Comparison of ENCODE assay signal across 14 cellular contexts in genomic region chr10:100569687-100570517, GRCh38. TPM values are rescaled to one million over a fixed set of nuclear protein-coding genes. Genes with fewer than 3 reads are reported as not detected.
DNase-seq lines count a peak whose midpoint lies in the region; ATAC-seq and TF ChIP-seq lines count a peak whose summit lies in the region.
"Had no signal": no experiment of that assay in that cellular context is flagged by ENCODE, and none has a peak within 500 bp of the region (broad histone marks: within the 10 kb centered on the region; RNA-seq: fewer than 3 reads in every experiment).

No MANE protein-coding gene starts in this region.

- no peak overlapping the region for H3K27ac ChIP-seq in A673 (ENCODE audit: low read depth, low read length, poor library complexity, severe bottlenecking)
- peak overlapping the region; percentile 24; the same call in 1 of the 2 replicates for H3K27ac ChIP-seq in HCT116 (ENCODE audit: low read depth, low read length)
- H3K27ac ChIP-seq in body of pancreas: no peak overlapping the region

- H3K4me1 ChIP-seq in A673 (ENCODE audit: insufficient read depth, low read length, poor library complexity, severe bottlenecking) (no peaks in the 10 kb centered on the region), HCT116 (ENCODE audit: control insufficient read depth in 1 of 2, insufficient read depth in 2 of 2, low read length in 2 of 2) (peaks cover 0 to 13% of the 10 kb centered on the region in 2 experiments; a peak in 2 of 4 replicates), body of pancreas (no peaks in the 10 kb centered on the region)

- RAD21 ChIA-PET in HCT116 (lab: Charles Lee; ENCODE audit: low non-redundant PET in 1 of 2, low total read pairs in 2 of 2, uncharacterized antibody in 2 of 2, unreplicated experiment in 2 of 2): interaction anchor here (0.6 to 1.9 kb wide), 5 partner anchors 68 to 309 kb away, joined by 3 to 10 read pairs (median 3); no protein-coding TSS in a partner anchor

- peak; percentile 41 for TF ChIP-seq CTCF in A673 (conservative IDR thresholded peaks at IDR 0.05; ENCODE audit: low read depth, low read length)
- TF ChIP-seq CTCF in HCT116 (IDR thresholded peaks at IDR 0.05 in 2 of 3, conservative IDR thresholded peaks at IDR 0.05 in 1 of 3; ENCODE audit: borderline replicate concordance in 1 of 3, insufficient read depth in 1 of 3, low read depth in 2 of 3, low read length in 2 of 3): peak; percentile 86 to 96 (median 95)
- peak in 4 of 7 experiments; percentile 29 to 39 (median 35) for TF ChIP-seq CTCF in body of pancreas (IDR thresholded peaks at IDR 0.05)
- TF ChIP-seq CTCF in chondrocyte (IDR thresholded peaks at IDR 0.05): no peak

- peak; percentile 52 for TF ChIP-seq RAD21 in HCT116 (IDR thresholded peaks at IDR 0.05; ENCODE audit: low read depth)

- no peaks in the 10 kb centered on the region for H3K79me2 ChIP-seq in HCT116 (ENCODE audit: insufficient read depth, low read length)

- no peaks in the 10 kb centered on the region for H3K4me1 Mint-ChIP-seq in chondrocyte (ENCODE audit: low read depth)
- H3K4me1 Mint-ChIP-seq: central memory CD8-positive, alpha-beta T cell had no signal

- no peaks in the 10 kb centered on the region for H4K20me1 ChIP-seq in HCT116 (ENCODE audit: insufficient read depth)

- H2AFZ ChIP-seq in HCT116 (ENCODE audit: low read depth, low read length, poor library complexity, severe bottlenecking): peak overlapping the region; percentile 17

- DNase-seq in A673 (ENCODE audit: low spot score) (no peak), HCT116 (ENCODE audit: low read depth, low spot score) (peak; percentile 37), body of pancreas (peak; percentile 16 to 45 (median 22)), left lobe of liver (ENCODE audit: low spot score) (peak; percentile 16), chondrocyte (ENCODE audit: low spot score) (no peak), HCEC 1CT (no peak)
- DNase-seq: activated T-cell treated with anti-CD3 and anti-CD28 coated beads, Interleukin-2, amount 50 U/mL, for 4 hours; CD4-positive, alpha-beta memory T cell; Karpas-422; naive B cell; stimulated activated CD4-positive, alpha-beta T cell treated with anti-CD3 and anti-CD28 coated beads, Interleukin-2, amount 100 ng/mL, for 24 hours had no signal

- no peaks in the 10 kb centered on the region for H3K36me3 Mint-ChIP-seq in chondrocyte (ENCODE audit: low read depth)
- H3K36me3 Mint-ChIP-seq: CD4-positive, alpha-beta memory T cell had no signal

- CTCF ChIA-PET in A673 (lab: Charles Lee): interaction anchor here (0.6 kb wide), 1 partner anchor 97 kb away, joined by 3 read pairs; no protein-coding TSS in a partner anchor
- CTCF ChIA-PET in HCT116 (lab: Charles Lee): interaction anchor here (0.8 to 10.7 kb wide), 21 partner anchors 8 to 428 kb away, joined by 3 to 182 read pairs (median 6); partner anchors contain the start of genes HIF1AN and PAX2

- no peaks in the 10 kb centered on the region for H3K9me3 ChIP-seq in A673 (ENCODE audit: low read depth, low read length, poor library complexity, severe bottlenecking)
- H3K9me3 ChIP-seq in HCT116 (ENCODE audit: control insufficient read depth in 1 of 2, insufficient read depth in 1 of 2, low read depth in 1 of 2, low read length in 2 of 2): no peaks in the 10 kb centered on the region
- no peaks in the 10 kb centered on the region for H3K9me3 ChIP-seq in body of pancreas

- peaks cover 34% of the 10 kb centered on the region for H3K27me3 ChIP-seq in A673 (replicated peaks; ENCODE audit: insufficient read depth, low read depth, low read length, poor library complexity)
- no peaks in the 10 kb centered on the region for H3K27me3 ChIP-seq in HCT116 (ENCODE audit: insufficient read depth, low read length)
- no peaks in the 10 kb centered on the region for H3K27me3 ChIP-seq in body of pancreas

- no peak overlapping the region for H3K4me3 ChIP-seq in A673 (ENCODE audit: low read depth, low read length, poor library complexity, severe bottlenecking)
- H3K4me3 ChIP-seq in HCT116 (replicated peaks in 1 of 2; ENCODE audit: low read depth in 1 of 2, low read length in 2 of 2): peak overlapping the region; percentile 71 to 76
- peak overlapping the region in 1 of 2 donors; percentile 21 for H3K4me3 ChIP-seq in body of pancreas

- no peaks in the 10 kb centered on the region for H3K36me3 ChIP-seq in A673 (ENCODE audit: insufficient read depth, low read length, poor library complexity, severe bottlenecking)
- H3K36me3 ChIP-seq in HCT116 (ENCODE audit: control insufficient read depth in 1 of 2, insufficient read depth in 2 of 2, low read length in 2 of 2): no peaks in the 10 kb centered on the region
- no peaks in the 10 kb centered on the region for H3K36me3 ChIP-seq in body of pancreas (replicated peaks in 1 of 2; ENCODE audit: insufficient read depth in 1 of 2, low read depth in 2 of 2)

- POLR2A ChIA-PET in A673 (lab: Charles Lee; ENCODE audit: low non-redundant PET): no interaction called here
- POLR2A ChIA-PET in HCT116 (lab: Charles Lee): interaction anchor here (0.6 to 1.6 kb wide), 5 partner anchors 34 to 400 kb away, joined by 3 to 6 read pairs (median 6); partner anchors contain the start of genes HIF1AN and SEMA4G

- BruUV-seq in A673 (replicated peaks; lab: Mats Ljungman, UMichigan): no TSS peak
- TSS peak; percentile 61 for BruUV-seq in HCT116 (replicated peaks; lab: Mats Ljungman, UMichigan)

- intact Hi-C loops in A673 (cut with micrococcal nuclease; ENCODE audit: unreplicated experiment): no loop called here
- intact Hi-C loops in HCT116 (cut with micrococcal nuclease): loop anchor here (5.0 kb wide), 1 partner anchor 252 kb away; no protein-coding TSS in a partner anchor
- intact Hi-C loops in body of pancreas (cut with DNase I): loop anchor here (10.0 kb wide), 2 partner anchors 175 to 305 kb away; partner anchors contain the start of gene PAX2

- TF ChIP-seq POLR2A in HCT116 (IDR thresholded peaks at IDR 0.05; ENCODE audit: borderline replicate concordance, extremely low read depth, insufficient read depth, insufficient read length): peak; percentile 55
- no peak for TF ChIP-seq POLR2A in body of pancreas (IDR thresholded peaks at IDR 0.05)

- peak; percentile 87 for ATAC-seq in HCT116
- peak; percentile 35 for ATAC-seq in body of pancreas
- no peak for ATAC-seq in left lobe of liver
- no peak for ATAC-seq in HG03175 (IDR thresholded peaks at IDR 0.05; ENCODE audit: unreplicated experiment)
- no peak for ATAC-seq in HG03280 (IDR thresholded peaks at IDR 0.05; ENCODE audit: unreplicated experiment)

- H3K9ac ChIP-seq in HCT116 (ENCODE audit: low read length): peak overlapping the region; percentile 59

- H3K4me2 ChIP-seq in HCT116 (ENCODE audit: low read length): peak overlapping the region; percentile 82

- H3K9me3 Mint-ChIP-seq in chondrocyte (ENCODE audit: low read depth): no peaks in the 10 kb centered on the region
- H3K9me3 Mint-ChIP-seq: activated T-cell treated with anti-CD3 and anti-CD28 coated beads, Interleukin-2, amount 50 U/mL, for 4 hours; CD4-positive, alpha-beta memory T cell; central memory CD8-positive, alpha-beta T cell; naive B cell had no signal

- H3K27me3 Mint-ChIP-seq in chondrocyte (ENCODE audit: low read depth): peaks cover 47% of the 10 kb centered on the region

- no peaks in the 10 kb centered on the region for H3K9me2 ChIP-seq in HCT116 (ENCODE audit: insufficient read depth)

- WGBS in body of pancreas, 2 donors: 14 to 17% methylated on average over 28 to 29 of the region's 29 CpGs

- no peak overlapping the region for H3K4me3 Mint-ChIP-seq in chondrocyte (ENCODE audit: unreplicated experiment)
- H3K4me3 Mint-ChIP-seq: activated T-cell treated with anti-CD3 and anti-CD28 coated beads, Interleukin-2, amount 50 U/mL, for 4 hours; CD4-positive, alpha-beta memory T cell; central memory CD8-positive, alpha-beta T cell; naive B cell had no signal

- no peak overlapping the region for H3K27ac Mint-ChIP-seq in chondrocyte (ENCODE audit: unreplicated experiment)
- H3K27ac Mint-ChIP-seq: CD4-positive, alpha-beta memory T cell; naive B cell had no signal

TF ChIP-seq in HCT116, 20 proteins besides CTCF, POLR2A, EP300 and RAD21:
- TF ChIP-seq POLR2AphosphoS5 (IDR thresholded peaks at IDR 0.05; ENCODE audit: low read depth, low read length) (peak; percentile 78), SP1 (IDR thresholded peaks at IDR 0.05; ENCODE audit: low read depth) (no peak), MAX (IDR thresholded peaks at IDR 0.05) (peak; percentile 61), EZH2 (IDR thresholded peaks at IDR 0.05) (no peak), ELF1 (IDR thresholded peaks at IDR 0.05; ENCODE audit: borderline replicate concordance, low read depth) (no peak), YY1 (IDR thresholded peaks at IDR 0.05; ENCODE audit: extremely low read depth, insufficient replicate concordance, low read depth, low read length) (peak; percentile 82), TCF7L2 (IDR thresholded peaks at IDR 0.05; ENCODE audit: borderline replicate concordance, extremely low read depth, insufficient read depth, insufficient read length) (peak; percentile 63), ZFX (IDR thresholded peaks at IDR 0.05) (peak; percentile 45; the same call in 1 of the 2 replicates), EGR1 (IDR thresholded peaks at IDR 0.05; ENCODE audit: low read depth) (peak; percentile 90)

RNA-seq across cellular contexts. Expression of gene HIF1AN, which starts 34.2 kb away (rescaled TPM):
- 49.0 and 57.6 TPM in 2 replicates for total RNA-seq in A673 (2021)
- total RNA-seq in HCT116 (2021; ENCODE audit: unreplicated experiment): 67.2 TPM
- polyA plus RNA-seq in HCT116 (2012): 22.0 and 30.5 TPM in 2 replicates
- 1 to 10 TPM; 7.3 to 9.9 TPM for total RNA-seq in body of pancreas
- 13.0 TPM for total RNA-seq in left lobe of liver
- total RNA-seq in chondrocyte: 39.2 to 50.8 TPM (median 43.1 TPM) in 3 replicates

RNA-seq across cellular contexts. Expression of gene NDUFB8, which starts 40.2 kb away (rescaled TPM):
- total RNA-seq in A673 (2021): 293 and 297 TPM in 2 replicates
- 243 TPM for total RNA-seq in HCT116 (2021; ENCODE audit: unreplicated experiment)
- polyA plus RNA-seq in HCT116 (2012): 253 and 361 TPM in 2 replicates
- total RNA-seq in body of pancreas: 10 to 100 TPM; 77.8 to 84.1 TPM
- 104 TPM for total RNA-seq in left lobe of liver
- total RNA-seq in chondrocyte: 124 to 134 TPM (median 127 TPM) in 3 replicates

RNA-seq across cellular contexts. Expression of gene SEC31B, which starts 50.2 kb away (rescaled TPM):
- total RNA-seq in A673 (2021): 3.8 and 4.7 TPM in 2 replicates
- total RNA-seq in HCT116 (2021; ENCODE audit: unreplicated experiment): 30.9 TPM
- 13.2 and 17.0 TPM in 2 replicates for polyA plus RNA-seq in HCT116 (2012)
- total RNA-seq in body of pancreas: 1 to 10 TPM; 4.3 to 6.5 TPM
- total RNA-seq in left lobe of liver: 6.7 TPM
- total RNA-seq in chondrocyte: 8.5 to 12.4 TPM (median 8.9 TPM) in 3 replicates

Comparison
In these comparisons a context has a peak if more than half of its experiments do, and no peak if none do; other contexts are left out.
1. DNase-seq: peak in HCT116 (single experiment), body of pancreas (4 of 4) and left lobe of liver (single experiment); none in A673 (single experiment), chondrocyte (single experiment) and HCEC 1CT (single experiment).
2. ATAC-seq: peak in HCT116 (single experiment) and body of pancreas (single experiment); none in left lobe of liver (single experiment), HG03175 (single experiment) and HG03280 (single experiment).